In the genomic region with DNA sequence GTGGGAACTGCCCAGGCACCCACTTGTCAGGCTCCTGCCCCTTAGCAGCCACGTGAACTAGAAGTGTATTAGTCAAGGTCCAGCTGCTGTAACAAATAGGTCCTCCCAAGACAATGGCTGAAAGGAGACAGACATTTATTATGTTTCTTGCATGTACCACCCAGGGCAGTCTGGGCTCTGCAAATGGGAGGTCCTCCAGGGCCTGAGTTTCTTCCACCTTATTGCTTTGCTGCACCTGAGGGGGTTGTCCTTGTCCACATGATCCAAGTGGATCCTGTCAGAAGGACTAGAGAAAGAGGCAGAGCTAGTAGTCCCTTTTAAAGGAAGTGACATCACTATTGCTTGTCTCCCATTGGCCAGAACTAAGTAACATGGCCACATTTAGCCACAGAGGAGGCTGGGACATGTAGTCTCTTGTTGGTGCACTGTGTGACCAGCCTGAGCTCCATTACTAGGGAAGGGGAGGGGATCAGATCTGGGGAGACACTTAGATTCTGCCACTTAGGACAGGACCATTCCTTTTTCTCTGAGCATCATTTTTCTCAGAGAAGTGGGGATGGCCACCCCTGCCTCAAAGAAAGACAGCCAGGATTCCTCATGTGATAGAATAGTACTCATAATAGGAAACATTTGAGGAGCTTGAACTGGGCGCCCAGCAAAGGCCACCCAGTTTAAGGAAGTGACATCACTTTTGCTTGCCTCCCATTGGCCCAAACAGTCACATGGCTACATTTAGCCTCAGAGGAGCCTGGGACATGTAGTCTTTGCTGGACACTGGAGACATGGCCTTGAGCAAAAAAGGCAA, we compare ENCODE assay signal across 8 cellular contexts. TPM values are rescaled to one million over a fixed set of nuclear protein-coding genes. Genes with fewer than 3 reads are reported as not detected.
DNase-seq lines count a peak whose midpoint lies in the region; ATAC-seq, FAIRE-seq and TF ChIP-seq lines count a peak whose summit lies in the region.

No MANE protein-coding gene starts in this region.

- H3K4me1 Mint-ChIP-seq in activated T-cell treated with anti-CD3 and anti-CD28 coated beads, Interleukin-2, amount 50 U/mL, for 4 hours (ENCODE audit: low read depth): no peaks in the 10 kb centered on the region
- peaks cover 4% of the 10 kb centered on the region for H3K4me1 Mint-ChIP-seq in activated T-cell treated with anti-CD3 and anti-CD28 coated beads, Interleukin-2, amount 50 U/mL, for 24 hours (ENCODE audit: low read depth)

- no peak for DNase-seq in activated T-cell treated with anti-CD3 and anti-CD28 coated beads, Interleukin-2, amount 50 U/mL, for 4 hours
- no peak for DNase-seq in activated T-cell treated with anti-CD3 and anti-CD28 coated beads, Interleukin-2, amount 50 U/mL, for 24 hours
- peak; percentile 42 for DNase-seq in NCI-H1694 (lab: John Stamatoyannopoulos, UW)
- peak; percentile 51 for DNase-seq in WERI-Rb-1
- DNase-seq in left ventricle myocardium superior: no peak
- no peak for DNase-seq in frontal cortex (ENCODE audit: low spot score in 2 of 2)

- H3K27me3 ChIP-seq in WERI-Rb-1 (ENCODE audit: insufficient read depth, low read depth, severe bottlenecking): no peaks in the 10 kb centered on the region

- peak overlapping the region; percentile 35; the same call in 1 of the 2 replicates for H3K27ac ChIP-seq in WERI-Rb-1

- intact Hi-C loops in left ventricle myocardium superior (cut with micrococcal nuclease): no loop called here

- H3K9me3 ChIP-seq in WERI-Rb-1 (ENCODE audit: severe bottlenecking): peaks cover 5% of the 10 kb centered on the region

- no peaks in the 10 kb centered on the region for H3K9me3 Mint-ChIP-seq in activated T-cell treated with anti-CD3 and anti-CD28 coated beads, Interleukin-2, amount 50 U/mL, for 4 hours
- peaks cover 5% of the 10 kb centered on the region for H3K9me3 Mint-ChIP-seq in activated T-cell treated with anti-CD3 and anti-CD28 coated beads, Interleukin-2, amount 50 U/mL, for 24 hours

- peaks cover 30% of the 10 kb centered on the region for H3K36me3 Mint-ChIP-seq in activated T-cell treated with anti-CD3 and anti-CD28 coated beads, Interleukin-2, amount 50 U/mL, for 4 hours (ENCODE audit: insufficient read depth)
- H3K36me3 Mint-ChIP-seq in activated T-cell treated with anti-CD3 and anti-CD28 coated beads, Interleukin-2, amount 50 U/mL, for 24 hours (ENCODE audit: low read depth): peaks cover 90% of the 10 kb centered on the region

- no peak overlapping the region for H3K4me3 Mint-ChIP-seq in activated T-cell treated with anti-CD3 and anti-CD28 coated beads, Interleukin-2, amount 50 U/mL, for 4 hours
- no peak overlapping the region for H3K4me3 Mint-ChIP-seq in activated T-cell treated with anti-CD3 and anti-CD28 coated beads, Interleukin-2, amount 50 U/mL, for 24 hours

- ATAC-seq in activated T-cell treated with anti-CD3 and anti-CD28 coated beads, Interleukin-2, amount 50 U/mL, for 4 hours: peak; percentile 88 to 89
- ATAC-seq in left ventricle myocardium superior: peak; percentile 39
- no peak for ATAC-seq in HG03520 (IDR thresholded peaks at IDR 0.05; ENCODE audit: unreplicated experiment)
- ATAC-seq in HG02763 (IDR thresholded peaks at IDR 0.05; ENCODE audit: unreplicated experiment): no peak

- TF ChIP-seq CTCF in WERI-Rb-1 (IDR thresholded peaks at IDR 0.05; ENCODE audit: low read depth, low read length): no peak

- FAIRE-seq in frontal cortex (lab: Jason Lieb, UNC): no peak

- H3K27ac Mint-ChIP-seq in activated T-cell treated with anti-CD3 and anti-CD28 coated beads, Interleukin-2, amount 50 U/mL, for 24 hours: no peak overlapping the region

- no peaks in the 10 kb centered on the region for H3K27me3 Mint-ChIP-seq in activated T-cell treated with anti-CD3 and anti-CD28 coated beads, Interleukin-2, amount 50 U/mL, for 4 hours (ENCODE audit: low read depth)
- no peaks in the 10 kb centered on the region for H3K27me3 Mint-ChIP-seq in activated T-cell treated with anti-CD3 and anti-CD28 coated beads, Interleukin-2, amount 50 U/mL, for 24 hours

- H3K4me3 ChIP-seq in WERI-Rb-1 (ENCODE audit: low read depth, low read length): no peak overlapping the region

- H3K36me3 ChIP-seq in WERI-Rb-1: peaks cover 72% of the 10 kb centered on the region

RNA-seq across cellular contexts. Expression of gene CC2D1A, which starts 15.1 kb away (rescaled TPM):
- 10 to 100 TPM; 34.1 to 40.2 (median 39.6) TPM for total RNA-seq in activated T-cell treated with anti-CD3 and anti-CD28 coated beads, Interleukin-2, amount 50 U/mL, for 4 hours
- total RNA-seq in left ventricle myocardium superior: 19.6 TPM
- 10.2 TPM for total RNA-seq in frontal cortex

RNA-seq across cellular contexts. Expression of gene BRME1, which starts 15.2 kb away (rescaled TPM):
- 1 to 10 TPM; 7.3 to 9.3 (median 8.9) TPM for total RNA-seq in activated T-cell treated with anti-CD3 and anti-CD28 coated beads, Interleukin-2, amount 50 U/mL, for 4 hours
- 0.72 TPM for total RNA-seq in left ventricle myocardium superior
- 13.0 TPM for total RNA-seq in frontal cortex

RNA-seq across cellular contexts. Expression of gene PODNL1, which starts 17.1 kb away (rescaled TPM):
- under 1 TPM in 2 of 3 donors, not detected in 1; 0.08 to 0.30 TPM for total RNA-seq in activated T-cell treated with anti-CD3 and anti-CD28 coated beads, Interleukin-2, amount 50 U/mL, for 4 hours
- 2.0 TPM for total RNA-seq in left ventricle myocardium superior
- total RNA-seq in frontal cortex: 0.41 TPM

RNA-seq across cellular contexts. Expression of gene DCAF15, which starts 31.2 kb away (rescaled TPM):
- total RNA-seq in activated T-cell treated with anti-CD3 and anti-CD28 coated beads, Interleukin-2, amount 50 U/mL, for 4 hours: 10 to 100 TPM; 65.2 to 75.4 (median 66.2) TPM
- total RNA-seq in left ventricle myocardium superior (18.2 TPM), frontal cortex (13.0 TPM)

RNA-seq across cellular contexts. Expression of gene NANOS3, which starts 44.2 kb away (rescaled TPM):
- under 1 TPM in 1 of 3 donors, not detected in 2; 0.52 TPM for total RNA-seq in activated T-cell treated with anti-CD3 and anti-CD28 coated beads, Interleukin-2, amount 50 U/mL, for 4 hours
- 0.69 TPM for total RNA-seq in left ventricle myocardium superior
- total RNA-seq in frontal cortex: 3.7 TPM

Comparison
In these comparisons a context has a peak if more than half of its experiments do, and no peak if none do; other contexts are left out.
1. ATAC-seq: peak in activated T-cell treated with anti-CD3 and anti-CD28 coated beads, Interleukin-2, amount 50 U/mL, for 4 hours (2 of 2) and left ventricle myocardium superior (single experiment); none in HG03520 (single experiment) and HG02763 (single experiment).
2. DNase-seq: peak in NCI-H1694 (single experiment) and WERI-Rb-1 (single experiment); none in activated T-cell treated with anti-CD3 and anti-CD28 coated beads, Interleukin-2, amount 50 U/mL, for 4 hours (single experiment), activated T-cell treated with anti-CD3 and anti-CD28 coated beads, Interleukin-2, amount 50 U/mL, for 24 hours (single experiment), left ventricle myocardium superior (single experiment) and frontal cortex (0 of 2).